23 cellular contexts compared by ENCODE assay signal in genomic region chr5:144352732-144353317, GRCh38.
DNase-seq lines count a peak whose midpoint lies in the region; ATAC-seq and TF ChIP-seq lines count a peak whose summit lies in the region.
"Had no signal": no experiment of that assay in that cellular context is flagged by ENCODE, and none has a peak within 500 bp of the region (broad histone marks: within the 10 kb centered on the region; RNA-seq: fewer than 3 reads in every experiment).

No MANE protein-coding gene starts in this region.

- peaks cover 9% of the 10 kb centered on the region for H3K4me1 ChIP-seq in BLaER1
- H3K4me1 ChIP-seq in adipocyte (ENCODE audit: control insufficient read depth, insufficient read depth, low read length): peaks cover 6% of the 10 kb centered on the region
- H3K4me1 ChIP-seq: BE2C had no signal

- H3K4me2 ChIP-seq in BLaER1: peak overlapping the region; percentile 39
- H3K4me2 ChIP-seq: KMS-11 had no signal

- H4K20me1 ChIP-seq in BLaER1: no peaks in the 10 kb centered on the region

- TF ChIP-seq POLR2A in NB4 (IDR thresholded peaks at IDR 0.05; ENCODE audit: extremely low read depth, insufficient read length): no peak

- TF ChIP-seq CTCF in NB4 (IDR thresholded peaks at IDR 0.05; ENCODE audit: low read depth, low read length): no peak
- TF ChIP-seq CTCF in progenitor cell of endocrine pancreas (IDR thresholded peaks at IDR 0.05; ENCODE audit: unreplicated experiment): no peak

- H3K36me3 ChIP-seq in BLaER1 (no peaks in the 10 kb centered on the region), adipocyte (ENCODE audit: control insufficient read depth, insufficient read depth, low read length, severe bottlenecking) (no peaks in the 10 kb centered on the region)
- H3K36me3 ChIP-seq: BE2C had no signal

- H3K36me3 Mint-ChIP-seq in progenitor cell of endocrine pancreas (ENCODE audit: insufficient read depth): peaks cover 4% of the 10 kb centered on the region
- H3K36me3 Mint-ChIP-seq: IgD-negative memory B cell had no signal

- DNase-seq in NB4 (ENCODE audit: low read depth) (peak; percentile 2), adipocyte (ENCODE audit: low read depth) (peak; percentile 26), progenitor cell of endocrine pancreas (ENCODE audit: low spot score, unreplicated experiment) (no peak), D341Med (ENCODE audit: low spot score) (no peak), SKM-1 (lab: John Stamatoyannopoulos, UW; ENCODE audit: unreplicated experiment) (no peak)
- DNase-seq: ACHN, BE2C, Calu3, DND-41, NCI-H1092, NCI-H2029, NCI-H524 treated with DMSO at 0.1 percent for 48 hours, SHP77, T-helper 2 cell had no signal

- H3K9ac ChIP-seq in BLaER1 (no peak overlapping the region), adipocyte (ENCODE audit: low read length) (no peak overlapping the region)
- H3K9ac ChIP-seq: KMS-11 had no signal

- H3K4me3 Mint-ChIP-seq in progenitor cell of endocrine pancreas (ENCODE audit: low read depth): no peak overlapping the region
- H3K4me3 Mint-ChIP-seq: IgD-negative memory B cell had no signal

- H3K27me3 Mint-ChIP-seq in progenitor cell of endocrine pancreas: no peaks in the 10 kb centered on the region

- H3K27ac Mint-ChIP-seq in progenitor cell of endocrine pancreas: peak overlapping the region; percentile 80
- H3K27ac Mint-ChIP-seq: IgD-negative memory B cell had no signal

- no peak overlapping the region for H3K27ac ChIP-seq in BLaER1
- H3K27ac ChIP-seq: HL-60, KMS-11, RWPE1, SK-N-MC had no signal

- H3K9me3 Mint-ChIP-seq in progenitor cell of endocrine pancreas (ENCODE audit: low read depth): peaks cover 3% of the 10 kb centered on the region

- ATAC-seq in GM19452 (IDR thresholded peaks at IDR 0.05; ENCODE audit: unreplicated experiment): no peak
- ATAC-seq: HCT116, Panc1 had no signal

- H3K4me3 ChIP-seq in BLaER1 (no peak overlapping the region), NB4 (ENCODE audit: low read depth, low read length) (no peak overlapping the region), adipocyte (ENCODE audit: low read length) (no peak overlapping the region)
- H3K4me3 ChIP-seq: SK-N-MC had no signal

- H3K4me1 Mint-ChIP-seq in progenitor cell of endocrine pancreas (ENCODE audit: low read depth): peaks cover 30% of the 10 kb centered on the region
- H3K4me1 Mint-ChIP-seq: IgD-negative memory B cell had no signal

- H3K9me3 ChIP-seq in BLaER1: no peaks in the 10 kb centered on the region
- no peaks in the 10 kb centered on the region for H3K9me3 ChIP-seq in adipocyte (ENCODE audit: control insufficient read depth, low read length)
- H3K9me3 ChIP-seq: BE2C had no signal

- no peaks in the 10 kb centered on the region for H3K27me3 ChIP-seq in BLaER1
- H3K27me3 ChIP-seq in adipocyte (replicated peaks; ENCODE audit: control insufficient read depth, insufficient read depth, low read length): no peaks in the 10 kb centered on the region
- H3K27me3 ChIP-seq: BE2C had no signal

Comparison
In these comparisons a context has a peak if more than half of its experiments do, and no peak if none do; other contexts are left out.
1. DNase-seq: peak in NB4 (single experiment) and adipocyte (single experiment); none in progenitor cell of endocrine pancreas (single experiment), D341Med (single experiment) and SKM-1 (single experiment).